ENCODE assay signal across 8 cellular contexts in genomic region chr17:50903604-50904521, GRCh38. TPM values are rescaled to one million over a fixed set of nuclear protein-coding genes. Genes with fewer than 3 reads are reported as not detected.
DNase-seq lines count a peak whose midpoint lies in the region; ATAC-seq and TF ChIP-seq lines count a peak whose summit lies in the region.

No MANE protein-coding gene starts in this region.

- H3K4me3 ChIP-seq in GM12865 (ENCODE audit: low read depth, low read length) (no peak overlapping the region), OCI-LY1 (ENCODE audit: low read depth, low read length, poor library complexity, severe bottlenecking) (no peak overlapping the region), choroid plexus epithelial cell (ENCODE audit: low read depth, low read length) (no peak overlapping the region), neural progenitor cell (no peak overlapping the region)

- H3K9ac ChIP-seq in OCI-LY1 (ENCODE audit: low read length) (no peak overlapping the region; the same call in 1 of the 2 replicates), neural progenitor cell (no peak overlapping the region)

- H2AFZ ChIP-seq in OCI-LY1 (ENCODE audit: low read length) (no peak overlapping the region), neural progenitor cell (replicated peaks) (peak overlapping the region; percentile 13)

- H3K27me3 ChIP-seq in OCI-LY1 (ENCODE audit: insufficient read depth, low read length) (0 out of 2 replicates have a peak, but pooled peaks cover 5% of the 10 kb centered on the region), neural progenitor cell (no peaks in the 10 kb centered on the region)

- H3K27ac Mint-ChIP-seq in neural progenitor cell = peak overlapping the region; percentile 80

- peak overlapping the region; percentile 58 for H3K4me3 Mint-ChIP-seq in neural progenitor cell

- H3K79me2 ChIP-seq in OCI-LY1 (ENCODE audit: insufficient read depth, low read length) (no peaks in the 10 kb centered on the region), neural progenitor cell (ENCODE audit: low read depth) (no peaks in the 10 kb centered on the region)

- H4K20me1 ChIP-seq in OCI-LY1 (ENCODE audit: insufficient read depth, low read length) = no peaks in the 10 kb centered on the region
- no peaks in the 10 kb centered on the region for H4K20me1 ChIP-seq in neural progenitor cell (ENCODE audit: low read depth)

- H3F3A ChIP-seq in OCI-LY1 (ENCODE audit: insufficient read depth, low read length) (no peaks in the 10 kb centered on the region), neural progenitor cell (ENCODE audit: low read depth) (peaks cover 59% of the 10 kb centered on the region)

- DNase-seq in GM12865 (ENCODE audit: low read depth) = peak; percentile 54
- peak; percentile 81 for DNase-seq in choroid plexus epithelial cell (ENCODE audit: low read depth)
- no peak for DNase-seq in neural progenitor cell (ENCODE audit: low spot score)
- no peak for DNase-seq in NCI-H1105 (lab: John Stamatoyannopoulos, UW)
- DNase-seq in AG20443 (ENCODE audit: low spot score) = no peak

- TF ChIP-seq CTCF in GM12865 (IDR thresholded peaks at IDR 0.05; ENCODE audit: insufficient read depth, low read depth, low read length, missing control alignments) (no peak), OCI-LY1 (IDR thresholded peaks at IDR 0.05; ENCODE audit: low read length) (no peak), choroid plexus epithelial cell (conservative IDR thresholded peaks at IDR 0.05; ENCODE audit: low read depth, low read length) (no peak), neural progenitor cell (IDR thresholded peaks at IDR 0.05) (no peak)

- peak overlapping the region; percentile 68 for H3K27ac ChIP-seq in OCI-LY1 (ENCODE audit: low read depth, low read length, poor library complexity, severe bottlenecking)
- no peak overlapping the region for H3K27ac ChIP-seq in neural progenitor cell

- H3K4me2 ChIP-seq in OCI-LY1 (ENCODE audit: low read length) (peak overlapping the region; percentile 28; the same call in 1 of the 2 replicates), neural progenitor cell (peak overlapping the region; percentile 74)

- H3K9me3 Mint-ChIP-seq in neural progenitor cell = no peaks in the 10 kb centered on the region

- no peaks in the 10 kb centered on the region for H3K9me2 ChIP-seq in OCI-LY1 (ENCODE audit: low read depth, low read length)

- H3K36me3 Mint-ChIP-seq in neural progenitor cell = no peaks in the 10 kb centered on the region

- H3K9me3 ChIP-seq in OCI-LY1 (ENCODE audit: low read length) = no peaks in the 10 kb centered on the region
- H3K9me3 ChIP-seq in neural progenitor cell (ENCODE audit: low read depth) = no peaks in the 10 kb centered on the region

- H3K36me3 ChIP-seq in OCI-LY1 (ENCODE audit: insufficient read depth, low read length) (no peaks in the 10 kb centered on the region), neural progenitor cell (no peaks in the 10 kb centered on the region)

- ATAC-seq in HG03039 (IDR thresholded peaks at IDR 0.05; ENCODE audit: unreplicated experiment) = no peak
- ATAC-seq in GM21723 (IDR thresholded peaks at IDR 0.05; ENCODE audit: unreplicated experiment) = no peak

- peaks cover 61% of the 10 kb centered on the region for H3K4me1 Mint-ChIP-seq in neural progenitor cell

- H3K27me3 Mint-ChIP-seq in neural progenitor cell (ENCODE audit: insufficient read depth, low read depth) = peaks cover 22% of the 10 kb centered on the region

- peaks cover 20% of the 10 kb centered on the region for H3K4me1 ChIP-seq in OCI-LY1 (ENCODE audit: insufficient read depth, low read length, severe bottlenecking)
- peaks cover 59% of the 10 kb centered on the region for H3K4me1 ChIP-seq in neural progenitor cell

RNA-seq across cellular contexts. Expression of gene TOB1, which starts 37.7 kb away (rescaled TPM):
- 13.6 and 18.2 TPM in 2 replicates for total RNA-seq in neural progenitor cell (ENCODE audit: low replicate concordance)

Comparison
In these comparisons a context has a peak if more than half of its experiments do, and no peak if none do; other contexts are left out.
1. DNase-seq: peak in GM12865 (single experiment) and choroid plexus epithelial cell (single experiment); none in neural progenitor cell (single experiment), NCI-H1105 (single experiment) and AG20443 (single experiment).